1 cellular context compared by ENCODE assay signal in genomic region chr5:55937598-55937997, GRCh38.
TF ChIP-seq lines count a peak whose summit lies in the region.
"Not testable (repeated sequence)": the region's sequence is repeated elsewhere in the genome, so short reads cannot be mapped to it uniquely, and the experiment has no call there.

No MANE protein-coding gene starts in this region.

TF ChIP-seq in HepG2, 621 proteins besides CTCF, POLR2A, EP300 and RAD21:
- peak; percentile 49; the same call in 1 of the 2 replicates for TF ChIP-seq ZBTB40 (IDR thresholded peaks at IDR 0.05)
- TF ChIP-seq ZBTB40 (CRISPR knock-in tag; IDR thresholded peaks at IDR 0.05): not testable (repeated sequence)
